In genomic region chr10:85420501-85421191, GRCh38 we compare ENCODE assay signal across 1 cellular context.
TF ChIP-seq lines count a peak whose summit lies in the region.

No MANE protein-coding gene starts in this region.

TF ChIP-seq in neural cell, 6 proteins besides CTCF, POLR2A, EP300 and RAD21:
- no peak for TF ChIP-seq POLR2AphosphoS5 (IDR thresholded peaks at IDR 0.05)
- peak; percentile 40 for TF ChIP-seq SMC3 (conservative IDR thresholded peaks at IDR 0.05; ENCODE audit: poor library complexity)
TF ChIP-seq in neural cell: peak in this region for 1.
